ENCODE assay signal across 17 cellular contexts in genomic region chr15:39432935-39433334, GRCh38.
DNase-seq lines count a peak whose midpoint lies in the region; ATAC-seq and TF ChIP-seq lines count a peak whose summit lies in the region.
"Had no signal": no experiment of that assay in that cellular context is flagged by ENCODE, and none has a peak within 500 bp of the region (broad histone marks: within the 10 kb centered on the region; RNA-seq: fewer than 3 reads in every experiment).

No MANE protein-coding gene starts in this region.

- peak; percentile 26 for DNase-seq in NCI-H446 treated with DMSO at 0.1 percent for 48 hours (lab: John Stamatoyannopoulos, UW)
- DNase-seq in fibroblast of mammary gland (ENCODE audit: low read depth), result peak; percentile 41
- no peak for DNase-seq in right cardiac atrium
- DNase-seq in tibial artery, result no peak
- no peak for DNase-seq in mucosa of descending colon
- no peak for DNase-seq in NCI-H1694 (lab: John Stamatoyannopoulos, UW)
- DNase-seq: BE2C, DMS 273 treated with DMSO at 0.1 percent for 48 hours, GOT3, HFFc6, NCI-H1436 treated with DMSO at 0.1 percent for 48 hours, NCI-H2107, NCI-H226, NCI-H69 had no signal

- 34% methylated on average over 3 of the region's 3 CpGs for WGBS in right cardiac atrium

- H3K9me3 ChIP-seq in right cardiac atrium (ENCODE audit: control insufficient read depth, low read length), result no peaks in the 10 kb centered on the region
- H3K9me3 ChIP-seq in tibial artery, result no peaks in the 10 kb centered on the region
- no peaks in the 10 kb centered on the region for H3K9me3 ChIP-seq in mucosa of descending colon
- H3K9me3 ChIP-seq: BE2C had no signal

- H3K27ac ChIP-seq in right cardiac atrium (ENCODE audit: low read length), result peak overlapping the region; percentile 89
- peak overlapping the region; percentile 55 to 71 for H3K27ac ChIP-seq in tibial artery
- H3K27ac ChIP-seq: HL-60 had no signal

- H3K36me3 ChIP-seq in tibial artery (no peaks in the 10 kb centered on the region), mucosa of descending colon (ENCODE audit: low read depth) (no peaks in the 10 kb centered on the region)
- H3K36me3 ChIP-seq: BE2C had no signal

- H3K4me3 ChIP-seq in fibroblast of mammary gland (ENCODE audit: control insufficient read depth, low read depth, low read length), result no peak overlapping the region
- no peak overlapping the region for H3K4me3 ChIP-seq in right cardiac atrium (ENCODE audit: low read length)
- H3K4me3 ChIP-seq in tibial artery, result no peak overlapping the region
- no peak overlapping the region for H3K4me3 ChIP-seq in mucosa of descending colon
- H3K4me3 ChIP-seq: K562 had no signal

- ATAC-seq in right cardiac atrium, result peak; percentile 54 to 56
- no peak for ATAC-seq in GM21529 (IDR thresholded peaks at IDR 0.05; ENCODE audit: unreplicated experiment)
- ATAC-seq in mucosa of descending colon, result no peak
- ATAC-seq: K562 had no signal

- no peaks in the 10 kb centered on the region for H3K27me3 ChIP-seq in right cardiac atrium (ENCODE audit: control insufficient read depth, insufficient read depth)
- H3K27me3 ChIP-seq in tibial artery, result no peaks in the 10 kb centered on the region
- H3K27me3 ChIP-seq: BE2C had no signal

- intact Hi-C loops in right cardiac atrium (cut with DNase I), result loop anchor here in 2 of 4 donors (10.0 kb wide), 2 partner anchors 62 to 142 kb away; no protein-coding TSS in a partner anchor
- intact Hi-C loops in tibial artery (cut with DNase I; ENCODE audit: low total_unique reads), result no loop called here
- intact Hi-C loops in mucosa of descending colon (cut with DNase I, micrococcal nuclease), result no loop called here

- H3K4me1 ChIP-seq in right cardiac atrium (ENCODE audit: control insufficient read depth, insufficient read depth, low read length) (peaks cover 21% of the 10 kb centered on the region), tibial artery (peaks cover 0 to 50% (median 17%) of the 10 kb centered on the region in 4 donors), mucosa of descending colon (ENCODE audit: low read depth) (no peaks in the 10 kb centered on the region)
- H3K4me1 ChIP-seq: BE2C had no signal

- TF ChIP-seq CTCF in fibroblast of mammary gland (conservative IDR thresholded peaks at IDR 0.05; ENCODE audit: control insufficient read depth, insufficient read depth, low read depth, low read length) (no peak), tibial artery (IDR thresholded peaks at IDR 0.05) (no peak), mucosa of descending colon (IDR thresholded peaks at IDR 0.05) (no peak)

Comparison
In these comparisons a context has a peak if more than half of its experiments do, and no peak if none do; other contexts are left out.
1. DNase-seq: peak in NCI-H446 treated with DMSO at 0.1 percent for 48 hours (single experiment) and fibroblast of mammary gland (single experiment); none in right cardiac atrium (0 of 3), tibial artery (0 of 2), mucosa of descending colon (0 of 3) and NCI-H1694 (single experiment).
2. ATAC-seq: peak in right cardiac atrium (2 of 2); none in GM21529 (single experiment) and mucosa of descending colon (single experiment).